Comparison of ENCODE assay signal across 15 cellular contexts in the genomic region with DNA sequence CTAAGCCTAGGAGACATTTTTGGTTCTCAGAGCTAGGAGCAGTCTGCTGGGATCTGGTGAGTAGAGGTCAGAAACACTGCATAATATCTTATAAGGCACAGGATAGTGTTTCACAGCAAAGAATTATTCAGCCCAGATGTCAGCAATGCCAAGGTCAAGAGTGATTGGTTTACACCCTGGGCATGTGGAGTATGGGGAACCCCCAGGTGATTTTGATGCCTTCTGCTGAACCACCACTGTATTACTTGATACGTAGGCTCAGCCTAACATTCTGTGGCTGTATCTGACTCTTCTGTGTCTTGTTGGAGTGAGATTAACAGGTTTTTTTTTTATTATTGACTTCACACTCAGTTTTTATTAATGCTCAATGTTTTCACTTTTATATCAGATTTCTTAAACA. TPM values are rescaled to one million over a fixed set of nuclear protein-coding genes. Genes with fewer than 3 reads are reported as not detected.
A peak's percentile ranks its signal among the peaks of the same experiment; 100 is the strongest.
DNase-seq lines count a peak whose midpoint lies in the region; ATAC-seq, FAIRE-seq and TF ChIP-seq lines count a peak whose summit lies in the region.
"Had no signal": no experiment of that assay in that cellular context is flagged by ENCODE, and none has a peak within 500 bp of the region (broad histone marks: within the 10 kb centered on the region; RNA-seq: fewer than 3 reads in every experiment).

No MANE protein-coding gene starts in this region.

- ATAC-seq in GM18861 (IDR thresholded peaks at IDR 0.05; ENCODE audit: unreplicated experiment) (peak; percentile 51), HG02678 (IDR thresholded peaks at IDR 0.05; ENCODE audit: unreplicated experiment) (peak; percentile 84), activated B cell treated with CpG ODN at 0.5 μM for 24 hours (ENCODE audit: low read depth) (peak; percentile 100), left lung (no peak)
- ATAC-seq: HCT116 had no signal

- H3K9me3 Mint-ChIP-seq in CD4-positive, alpha-beta memory T cell = no peaks in the 10 kb centered on the region
- no peaks in the 10 kb centered on the region for H3K9me3 Mint-ChIP-seq in activated B cell treated with CpG ODN at 0.5 μM for 24 hours
- H3K9me3 Mint-ChIP-seq: mesothelial cell of epicardium had no signal

- POLR2A ChIA-PET in CD4-positive, alpha-beta memory T cell (lab: Charles Lee; ENCODE audit: partially characterized antibody) = no interaction called here
- POLR2A ChIA-PET in activated B cell treated with CpG ODN at 0.5 μM for 24 hours (lab: Charles Lee) = interaction anchor here (1.4 kb wide), 1 partner anchor 16 kb away, joined by 4 read pairs; no protein-coding TSS in a partner anchor
- POLR2A ChIA-PET in GM10248 (lab: Yijun Ruan, JAX) = no interaction called here

- intact Hi-C loops in CD4-positive, alpha-beta memory T cell (cut with micrococcal nuclease) = no loop called here
- intact Hi-C loops in activated B cell treated with CpG ODN at 0.5 μM for 24 hours (cut with micrococcal nuclease) = no loop called here
- intact Hi-C loops in left lung (cut with DNase I) = no loop called here

- CTCF ChIA-PET in CD4-positive, alpha-beta memory T cell (lab: Charles Lee; ENCODE audit: partially characterized antibody) = no interaction called here
- CTCF ChIA-PET in activated B cell treated with CpG ODN at 0.5 μM for 24 hours (lab: Charles Lee) = interaction anchor here (1.3 kb wide), 1 partner anchor 183 kb away, joined by 3 read pairs; no protein-coding TSS in a partner anchor
- CTCF ChIA-PET in GM10248 (lab: Yijun Ruan, JAX) = interaction anchor here (1.2 kb wide), 1 partner anchor 183 kb away, joined by 3 read pairs; no protein-coding TSS in a partner anchor

- FAIRE-seq in GM12891 (lab: Jason Lieb, UNC) = no peak

- peaks cover 16 to 46% (median 29%) of the 10 kb centered on the region in 4 donors for H3K4me1 Mint-ChIP-seq in CD4-positive, alpha-beta memory T cell
- peaks cover 48% of the 10 kb centered on the region for H3K4me1 Mint-ChIP-seq in activated B cell treated with CpG ODN at 0.5 μM for 24 hours

- H3K27me3 ChIP-seq in CD4-positive, alpha-beta memory T cell (ENCODE audit: insufficient read depth, low read length) = no peaks in the 10 kb centered on the region
- no peaks in the 10 kb centered on the region for H3K27me3 ChIP-seq in left lung

- peaks cover 78 to 86% of the 10 kb centered on the region in 2 donors for H3K36me3 Mint-ChIP-seq in CD4-positive, alpha-beta memory T cell
- peaks cover 92% of the 10 kb centered on the region for H3K36me3 Mint-ChIP-seq in activated B cell treated with CpG ODN at 0.5 μM for 24 hours (ENCODE audit: low read depth)

- H3K9me3 ChIP-seq in CD4-positive, alpha-beta memory T cell (ENCODE audit: control insufficient read depth in 1 of 2, low read length in 2 of 2) = no peaks in the 10 kb centered on the region
- no peaks in the 10 kb centered on the region for H3K9me3 ChIP-seq in left lung

- no peak overlapping the region for H3K4me3 Mint-ChIP-seq in CD4-positive, alpha-beta memory T cell
- H3K4me3 Mint-ChIP-seq in activated B cell treated with CpG ODN at 0.5 μM for 24 hours = no peak overlapping the region
- H3K4me3 Mint-ChIP-seq: mesothelial cell of epicardium had no signal

- peaks cover 21% of the 10 kb centered on the region for H3K4me1 ChIP-seq in CD4-positive, alpha-beta memory T cell (ENCODE audit: insufficient read depth, low read length)
- H3K4me1 ChIP-seq in left lung = peaks cover 9 to 16% of the 10 kb centered on the region in 2 donors

- peak overlapping the region; percentile 5 for H3K27ac ChIP-seq in CD4-positive, alpha-beta memory T cell (ENCODE audit: low read depth, low read length)
- H3K27ac ChIP-seq in left lung = no peak overlapping the region

- TF ChIP-seq CTCF in activated B cell treated with CpG ODN at 0.5 μM for 24 hours (IDR thresholded peaks at IDR 0.05) = no peak
- TF ChIP-seq CTCF in GM10248 (IDR thresholded peaks at IDR 0.05; ENCODE audit: control extremely low read depth, extremely low read depth, low read depth, missing control alignments) = no peak
- no peak for TF ChIP-seq CTCF in left lung (IDR thresholded peaks at IDR 0.05)

- H3K27me3 Mint-ChIP-seq in CD4-positive, alpha-beta memory T cell = no peaks in the 10 kb centered on the region
- no peaks in the 10 kb centered on the region for H3K27me3 Mint-ChIP-seq in activated B cell treated with CpG ODN at 0.5 μM for 24 hours

- no peak for TF ChIP-seq POLR2A in GM12891 (IDR thresholded peaks at IDR 0.05; ENCODE audit: low read depth, low read length)

- H3K36me3 ChIP-seq in CD4-positive, alpha-beta memory T cell (ENCODE audit: insufficient read depth, low read length) = peaks cover 81% of the 10 kb centered on the region
- H3K36me3 ChIP-seq in left lung = peaks cover 0 to 82% of the 10 kb centered on the region in 2 donors

- H3K4me3 ChIP-seq in CD4-positive, alpha-beta memory T cell (ENCODE audit: low read length in 2 of 2) = no peak overlapping the region
- no peak overlapping the region for H3K4me3 ChIP-seq in left lung

- peak in 1 of 5 donors; percentile 47 for DNase-seq in CD4-positive, alpha-beta memory T cell
- no peak for DNase-seq in activated B cell treated with CpG ODN at 0.5 μM for 24 hours
- DNase-seq in GM10248 (ENCODE audit: extremely low spot score) = no peak
- DNase-seq in left lung = no peak
- no peak for DNase-seq in GM12891 (ENCODE audit: insufficient read length, low spot score)
- no peak for DNase-seq in NCI-H2107 (lab: John Stamatoyannopoulos, UW)
- DNase-seq: foreskin fibroblast; NCI-H526; posterior cingulate gyrus; stimulated activated naive CD4-positive, alpha-beta T cell; T-helper 9 cell had no signal

- peak overlapping the region in 5 of 7 donors; percentile 49 to 77 (median 56) for H3K27ac Mint-ChIP-seq in CD4-positive, alpha-beta memory T cell
- peak overlapping the region; percentile 68 for H3K27ac Mint-ChIP-seq in activated B cell treated with CpG ODN at 0.5 μM for 24 hours
- H3K27ac Mint-ChIP-seq: mesothelial cell of epicardium had no signal

TF ChIP-seq in GM12891, 5 proteins besides CTCF, POLR2A, EP300 and RAD21:
- TF ChIP-seq POLR2AphosphoS5 (IDR thresholded peaks at IDR 0.05; ENCODE audit: low read depth, low read length) (no peak), TAF1 (IDR thresholded peaks at IDR 0.05; ENCODE audit: low read depth, low read length) (no peak), SPI1 (IDR thresholded peaks at IDR 0.05; ENCODE audit: low read depth, low read length) (no peak), POU2F2 (IDR thresholded peaks at IDR 0.05; ENCODE audit: low read depth, low read length) (no peak), PAX5 (IDR thresholded peaks at IDR 0.05; ENCODE audit: insufficient read depth, low read length, severe bottlenecking) (no peak)

RNA-seq across cellular contexts. Expression of gene DDX18, which starts 6.0 kb away (rescaled TPM):
- total RNA-seq in CD4-positive, alpha-beta memory T cell = 100 to 1,000 TPM; 105 to 111 TPM
- 10 to 100 TPM; 47.6 to 71.1 TPM for polyA plus RNA-seq in CD4-positive, alpha-beta memory T cell
- total RNA-seq in activated B cell treated with CpG ODN at 0.5 μM for 24 hours = 98.9 and 109 TPM in 2 replicates
- total RNA-seq in left lung = 10 to 100 TPM; 39.1 to 55.7 TPM
- 48.6 TPM for polyA plus RNA-seq in GM12891 (2012; ENCODE audit: low read depth, missing spikeins)
